In the genomic region with DNA sequence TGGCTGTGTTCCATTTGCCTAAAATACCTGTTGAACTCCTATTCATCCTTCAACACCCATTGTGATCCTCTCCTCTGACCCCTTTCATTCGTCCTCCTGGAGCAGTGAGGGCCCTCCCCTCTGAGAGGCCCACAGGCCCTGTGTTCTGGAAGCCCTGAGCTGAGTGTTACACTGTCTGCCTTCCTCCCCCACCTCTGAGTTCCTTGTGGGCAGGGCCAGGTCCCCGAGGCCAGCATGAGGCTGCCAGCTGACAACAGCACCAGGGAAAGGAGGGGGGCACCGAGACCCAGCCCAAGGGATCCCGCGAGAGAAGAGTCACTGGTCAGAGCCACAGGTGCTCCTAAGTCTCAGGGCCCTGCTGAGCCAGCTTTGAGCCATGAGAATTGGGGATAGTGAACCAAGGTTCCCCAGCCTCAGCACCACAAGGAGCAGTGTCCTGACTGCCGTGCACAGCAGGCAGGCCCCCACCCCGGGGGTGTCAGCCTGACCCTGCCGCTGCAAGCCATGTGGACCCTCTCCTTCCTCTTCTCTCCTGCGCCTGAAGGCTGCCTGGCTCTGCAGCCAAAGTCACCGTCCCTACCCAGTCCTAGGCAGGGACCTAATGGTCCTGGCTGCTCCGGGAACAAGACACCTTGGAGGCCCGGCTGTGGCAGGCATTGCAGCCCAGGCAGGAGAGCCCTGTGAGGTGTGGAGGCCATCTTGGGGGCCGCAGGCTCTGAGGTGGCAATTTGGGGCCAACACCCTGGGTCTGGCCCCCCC, we compare ENCODE assay signal across 11 cellular contexts. TPM values are rescaled to one million over a fixed set of nuclear protein-coding genes. Genes with fewer than 3 reads are reported as not detected.
A peak's percentile ranks its signal among the peaks of the same experiment; 100 is the strongest.
DNase-seq lines count a peak whose midpoint lies in the region; ATAC-seq and TF ChIP-seq lines count a peak whose summit lies in the region.
"Had no signal": no experiment of that assay in that cellular context is flagged by ENCODE, and none has a peak within 500 bp of the region (broad histone marks: within the 10 kb centered on the region; RNA-seq: fewer than 3 reads in every experiment).

No MANE protein-coding gene starts in this region.

- H3K36me3 Mint-ChIP-seq in activated T-cell treated with anti-CD3 and anti-CD28 coated beads, Interleukin-2, amount 50 U/mL, for 4 hours (ENCODE audit: insufficient read depth), result peaks cover 5% of the 10 kb centered on the region
- H3K36me3 Mint-ChIP-seq in activated T-helper 17 cell treated with anti-CD3 and anti-CD28 coated beads, Interleukin-2, amount 50 U/mL, for 72 hours (ENCODE audit: low read depth), result no peaks in the 10 kb centered on the region

- CTCF ChIA-PET in HEK293T (lab: Yijun Ruan, JAX), result no interaction called here

- no peak overlapping the region for H3K27ac Mint-ChIP-seq in activated T-helper 17 cell treated with anti-CD3 and anti-CD28 coated beads, Interleukin-2, amount 50 U/mL, for 72 hours
- H3K27ac Mint-ChIP-seq: CD4-positive, CD25-positive, alpha-beta regulatory T cell; HFFc6 had no signal

- H3K9me3 Mint-ChIP-seq in activated T-cell treated with anti-CD3 and anti-CD28 coated beads, Interleukin-2, amount 50 U/mL, for 4 hours, result no peaks in the 10 kb centered on the region
- no peaks in the 10 kb centered on the region for H3K9me3 Mint-ChIP-seq in activated T-helper 17 cell treated with anti-CD3 and anti-CD28 coated beads, Interleukin-2, amount 50 U/mL, for 72 hours
- H3K9me3 Mint-ChIP-seq: CD4-positive, CD25-positive, alpha-beta regulatory T cell; HFFc6 had no signal

- H3K4me1 Mint-ChIP-seq in activated T-cell treated with anti-CD3 and anti-CD28 coated beads, Interleukin-2, amount 50 U/mL, for 4 hours (ENCODE audit: low read depth), result peaks cover 4% of the 10 kb centered on the region
- H3K4me1 Mint-ChIP-seq in activated T-helper 17 cell treated with anti-CD3 and anti-CD28 coated beads, Interleukin-2, amount 50 U/mL, for 72 hours, result no peaks in the 10 kb centered on the region

- ATAC-seq in activated T-cell treated with anti-CD3 and anti-CD28 coated beads, Interleukin-2, amount 50 U/mL, for 4 hours, result no peak
- no peak for ATAC-seq in activated T-helper 17 cell treated with anti-CD3 and anti-CD28 coated beads, Interleukin-2, amount 50 U/mL, for 72 hours (replicated peaks)

- peak; percentile 2 for DNase-seq in stimulated activated CD4-positive, alpha-beta T cell treated with anti-CD3 and anti-CD28 coated beads, Interleukin-4, amount 100 ng/mL, for 24 hours
- no peak for DNase-seq in stimulated activated CD4-positive, alpha-beta T cell treated with anti-CD3 and anti-CD28 coated beads, Interleukin-12 subunit alpha, Interleukin-12 subunit beta, amount 100 ng/mL, for 4 hours
- DNase-seq in activated T-cell treated with anti-CD3 and anti-CD28 coated beads, Interleukin-2, amount 50 U/mL, for 4 hours, result peak; percentile 1
- peak; percentile 67 for DNase-seq in mesenteric fat pad (ENCODE audit: low spot score)
- no peak for DNase-seq in SK-N-DZ (ENCODE audit: low spot score)
- DNase-seq in HEK293T (ENCODE audit: extremely low spot score), result no peak
- no peak for DNase-seq in AML-193 (lab: John Stamatoyannopoulos, UW)
- DNase-seq: HFFc6, occipital lobe had no signal

- H3K4me3 Mint-ChIP-seq in activated T-cell treated with anti-CD3 and anti-CD28 coated beads, Interleukin-2, amount 50 U/mL, for 4 hours, result no peak overlapping the region
- H3K4me3 Mint-ChIP-seq in activated T-helper 17 cell treated with anti-CD3 and anti-CD28 coated beads, Interleukin-2, amount 50 U/mL, for 72 hours, result no peak overlapping the region
- H3K4me3 Mint-ChIP-seq: HFFc6 had no signal

- POLR2A ChIA-PET in HEK293T (lab: Yijun Ruan, JAX), result interaction anchor here (1.2 to 1.4 kb wide), 2 partner anchors 11 kb away, joined by 5 read pairs; no protein-coding TSS in a partner anchor

- H3K27me3 Mint-ChIP-seq in activated T-cell treated with anti-CD3 and anti-CD28 coated beads, Interleukin-2, amount 50 U/mL, for 4 hours (ENCODE audit: low read depth), result no peaks in the 10 kb centered on the region
- no peaks in the 10 kb centered on the region for H3K27me3 Mint-ChIP-seq in activated T-helper 17 cell treated with anti-CD3 and anti-CD28 coated beads, Interleukin-2, amount 50 U/mL, for 72 hours
- H3K27me3 Mint-ChIP-seq: CD4-positive, CD25-positive, alpha-beta regulatory T cell had no signal

TF ChIP-seq in HEK293T, 16 proteins besides CTCF, POLR2A, EP300 and RAD21:
- TF ChIP-seq HDGF (IDR thresholded peaks at IDR 0.05; ENCODE audit: borderline replicate concordance) (no peak), FOXA1 (IDR thresholded peaks at IDR 0.05) (no peak), ARNT (IDR thresholded peaks at IDR 0.05) (no peak), SUZ12 (IDR thresholded peaks at IDR 0.05) (no peak)
TF ChIP-seq in HEK293T: peak in this region for 0.

RNA-seq across cellular contexts. Expression of a gene that starts 52.5 kb away (rescaled TPM):
- 1 to 10 TPM in 2 of 3 donors, under 1 TPM in 1; 0.53 to 3.9 (median 2.0) TPM for total RNA-seq in activated T-cell treated with anti-CD3 and anti-CD28 coated beads, Interleukin-2, amount 50 U/mL, for 4 hours
- 2.2 TPM for total RNA-seq in mesenteric fat pad
- 0.27 TPM in 1 of 2 replicates, not detected in the other for polyA plus RNA-seq in SK-N-DZ (2014; cell fraction: cytosol; rRNA removed)
- 0.04 and 0.22 TPM in 2 replicates for polyA plus RNA-seq in SK-N-DZ (2014; cell fraction: nucleus; rRNA removed)
- total RNA-seq in activated T-helper 17 cell treated with anti-CD3 and anti-CD28 coated beads, Interleukin-2, amount 50 U/mL, for 72 hours, result 1 to 10 TPM; 2.1 to 2.4 TPM

Comparison
In these comparisons a context has a peak if more than half of its experiments do, and no peak if none do; other contexts are left out.
1. DNase-seq: peak in stimulated activated CD4-positive, alpha-beta T cell treated with anti-CD3 and anti-CD28 coated beads, Interleukin-4, amount 100 ng/mL, for 24 hours (single experiment), activated T-cell treated with anti-CD3 and anti-CD28 coated beads, Interleukin-2, amount 50 U/mL, for 4 hours (single experiment) and mesenteric fat pad (single experiment); none in stimulated activated CD4-positive, alpha-beta T cell treated with anti-CD3 and anti-CD28 coated beads, Interleukin-12 subunit alpha, Interleukin-12 subunit beta, amount 100 ng/mL, for 4 hours (single experiment), SK-N-DZ (single experiment), HEK293T (single experiment) and AML-193 (0 of 2).